Comparison of ENCODE assay signal across 2 cellular contexts in genomic region chr6:27280064-27280539, GRCh38.
TF ChIP-seq lines count a peak whose summit lies in the region.

No MANE protein-coding gene starts in this region.

TF ChIP-seq in K562, 482 proteins besides CTCF, POLR2A, EP300 and RAD21 (continued from another document and continues in another):
- no peak for TF ChIP-seq HMBOX1 (IDR thresholded peaks at IDR 0.05)
- TF ChIP-seq GTF2F1 (IDR thresholded peaks at IDR 0.05; ENCODE audit: low read depth, low read length), result 0 out of 2 replicates have a peak, but pooled peaks have one; percentile 13
- TF ChIP-seq RNF219 (CRISPR knock-in tag; IDR thresholded peaks at IDR 0.05), result no peak
- peak; percentile 78 for TF ChIP-seq ZBTB33 (CRISPR knock-in tag; IDR thresholded peaks at IDR 0.05)
- TF ChIP-seq POLR2H (tag; IDR thresholded peaks at IDR 0.05; ENCODE audit: low read depth), result peak; percentile 99
- TF ChIP-seq ZNF740 (CRISPR knock-in tag; IDR thresholded peaks at IDR 0.05), result no peak
- peak in 1 of 2 experiments; percentile 36; a peak in 1 of 4 replicates for TF ChIP-seq ZNF740 (tag; IDR thresholded peaks at IDR 0.05)
- peak; percentile 87; the same call in 1 of the 2 replicates for TF ChIP-seq ARID3A (IDR thresholded peaks at IDR 0.05; ENCODE audit: borderline replicate concordance, low read depth, low read length)
- TF ChIP-seq XRCC5 (IDR thresholded peaks at IDR 0.05; ENCODE audit: low read depth, low read length), result peak; percentile 55; the same call in 1 of the 2 replicates
- TF ChIP-seq MTA3 (IDR thresholded peaks at IDR 0.05; ENCODE audit: borderline replicate concordance), result peak; percentile 21; the same call in 1 of the 2 replicates
- TF ChIP-seq RB1 (IDR thresholded peaks at IDR 0.05; ENCODE audit: low read depth), result peak; percentile 75
- TF ChIP-seq ZBED1 (IDR thresholded peaks at IDR 0.05), result 0 out of 2 replicates have a peak, but pooled peaks have one; percentile 39
- peak; percentile 41; the same call in 1 of the 2 replicates for TF ChIP-seq THAP12 (CRISPR knock-in tag; IDR thresholded peaks at IDR 0.05)
- peak; percentile 80 for TF ChIP-seq ZSCAN29 (IDR thresholded peaks at IDR 0.05)
- peak; percentile 31; the same call in 1 of the 2 replicates for TF ChIP-seq STAT5A (IDR thresholded peaks at IDR 0.05; ENCODE audit: borderline replicate concordance, low read length)
- TF ChIP-seq OTX1 (CRISPR knock-in tag; IDR thresholded peaks at IDR 0.05), result no peak
- TF ChIP-seq DMBX1 (CRISPR knock-in tag; IDR thresholded peaks at IDR 0.05; ENCODE audit: borderline replicate concordance), result peak; percentile 29; the same call in 1 of the 2 replicates

TF ChIP-seq in neural cell, 6 proteins besides CTCF, POLR2A, EP300 and RAD21 (continued from another document):
- TF ChIP-seq SMC3 (conservative IDR thresholded peaks at IDR 0.05; ENCODE audit: poor library complexity), result no peak
